Comparison of ENCODE assay signal across 19 cellular contexts in the genomic region with DNA sequence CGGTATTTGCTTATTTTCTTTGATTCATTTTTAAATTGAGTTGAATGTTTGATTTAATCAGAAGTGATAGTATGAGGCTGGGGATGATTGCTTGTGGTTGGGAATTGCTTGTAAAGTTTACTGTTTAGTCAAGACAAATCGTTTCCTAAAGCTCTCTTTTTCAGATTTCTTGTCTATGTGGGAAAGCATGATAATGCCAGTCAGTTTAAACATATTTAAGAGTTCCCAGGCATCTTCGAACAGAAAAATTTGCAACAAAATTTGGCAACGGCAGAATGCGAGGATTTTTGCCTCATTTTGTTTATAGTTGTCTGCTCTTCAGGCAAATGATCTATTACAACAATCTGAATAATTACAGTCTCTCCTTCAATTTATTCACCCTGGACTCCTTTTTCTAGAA. TPM values are rescaled to one million over a fixed set of nuclear protein-coding genes. Genes with fewer than 3 reads are reported as not detected.
DNase-seq lines count a peak whose midpoint lies in the region; ATAC-seq, FAIRE-seq and TF ChIP-seq lines count a peak whose summit lies in the region.
"Had no signal": no experiment of that assay in that cellular context is flagged by ENCODE, and none has a peak within 500 bp of the region (broad histone marks: within the 10 kb centered on the region; RNA-seq: fewer than 3 reads in every experiment).

No MANE protein-coding gene starts in this region.

- H3K9ac ChIP-seq in IMR-90 (ENCODE audit: low read depth, low read length), result no peak overlapping the region; the same call in 1 of the 2 replicates
- peak overlapping the region; percentile 49 for H3K9ac ChIP-seq in smooth muscle cell (ENCODE audit: low read depth)

- no peak overlapping the region for H4K5ac ChIP-seq in IMR-90 (ENCODE audit: low read depth, low read length)

- no peak overlapping the region for H2BK15ac ChIP-seq in IMR-90 (ENCODE audit: low read depth, low read length)

- H3K27ac ChIP-seq in IMR-90 (ENCODE audit: insufficient read depth, low read length) (no peak overlapping the region), cingulate gyrus (ENCODE audit: low read depth, low read length) (peak overlapping the region; percentile 43), right lobe of liver (peak overlapping the region; percentile 31 to 82 (median 69)), smooth muscle cell (ENCODE audit: low read depth) (peak overlapping the region; percentile 78)
- H3K27ac ChIP-seq in CD8-positive, alpha-beta memory T cell (ENCODE audit: low read depth, low read length), result no peak overlapping the region

- peaks cover 33 to 82% of the 10 kb centered on the region in 2 experiments for H3K79me1 ChIP-seq in IMR-90 (ENCODE audit: low read depth in 1 of 2, low read length in 2 of 2)

- H3K27me3 ChIP-seq in IMR-90 (ENCODE audit: control insufficient read depth, insufficient read depth, low read length) (no peaks in the 10 kb centered on the region), right lobe of liver (no peaks in the 10 kb centered on the region), smooth muscle cell (ENCODE audit: low read depth) (no peaks in the 10 kb centered on the region)
- H3K27me3 ChIP-seq in CD8-positive, alpha-beta memory T cell (ENCODE audit: insufficient read depth, low read length, poor library complexity, severe bottlenecking), result no peaks in the 10 kb centered on the region

- H3F3A ChIP-seq in smooth muscle cell (ENCODE audit: low read depth), result peaks cover 31% of the 10 kb centered on the region

- TF ChIP-seq POLR2A in IMR-90 (IDR thresholded peaks at IDR 0.05; ENCODE audit: low read depth, low read length) (no peak), right lobe of liver (IDR thresholded peaks at IDR 0.05) (no peak), GM12892 (IDR thresholded peaks at IDR 0.05; ENCODE audit: low read depth, low read length) (no peak)

- H3K36me3 ChIP-seq in IMR-90 (ENCODE audit: control insufficient read depth, insufficient read depth, low read length), result 0 out of 2 replicates have a peak, but pooled peaks cover 1% of the 10 kb centered on the region
- H3K36me3 ChIP-seq in right lobe of liver, result no peaks in the 10 kb centered on the region
- no peaks in the 10 kb centered on the region for H3K36me3 ChIP-seq in smooth muscle cell (ENCODE audit: low read depth)
- H3K36me3 ChIP-seq in CD8-positive, alpha-beta memory T cell (ENCODE audit: insufficient read depth, low read length), result no peaks in the 10 kb centered on the region

- H2AK9ac ChIP-seq in IMR-90 (replicated peaks; ENCODE audit: low read depth, low read length, poor library complexity), result no peak overlapping the region

- CTCF ChIA-PET in IMR-90 (lab: Yijun Ruan, JAX), result interaction anchor here (0.7 to 1.7 kb wide), 2 partner anchors 10 to 56 kb away, joined by 3 to 6 read pairs; no protein-coding TSS in a partner anchor
- CTCF ChIA-PET in CD8-positive, alpha-beta memory T cell (lab: Charles Lee), result no interaction called here

- dilution Hi-C loops in IMR-90 (cut with HindIII; ENCODE audit: low sequenced_read_pairs, unreplicated experiment), result no loop called here

- BruUV-seq in IMR-90 (replicated peaks; lab: Mats Ljungman, UMichigan), result no TSS peak

- no peak overlapping the region for H3K14ac ChIP-seq in IMR-90 (replicated peaks; ENCODE audit: low read depth, low read length)

- no peak overlapping the region for H2AK5ac ChIP-seq in IMR-90 (ENCODE audit: low read depth, low read length)

- H2AFZ ChIP-seq in IMR-90 (replicated peaks; ENCODE audit: low read length, poor library complexity), result no peak overlapping the region
- H2AFZ ChIP-seq in smooth muscle cell (ENCODE audit: low read depth), result no peak overlapping the region
- H2AFZ ChIP-seq: GM23338 had no signal

- H2BK5ac ChIP-seq in IMR-90 (ENCODE audit: low read depth, low read length, poor library complexity, severe bottlenecking), result no peak overlapping the region

- no peak overlapping the region for H2BK20ac ChIP-seq in IMR-90 (ENCODE audit: low read depth, low read length)

- intact Hi-C loops in IMR-90 (cut with micrococcal nuclease) (no loop called here), right lobe of liver (cut with DNase I) (no loop called here)

- H4K20me1 ChIP-seq in IMR-90 (ENCODE audit: insufficient read depth, low read length) (peaks cover 97% of the 10 kb centered on the region), smooth muscle cell (ENCODE audit: low read depth) (peaks cover 83% of the 10 kb centered on the region)

- peak overlapping the region; percentile 46; the same call in 1 of the 2 replicates for H3K23ac ChIP-seq in IMR-90 (ENCODE audit: low read depth, low read length)

- H3K9me1 ChIP-seq in IMR-90 (ENCODE audit: insufficient read depth, low read length), result peaks cover 14% of the 10 kb centered on the region

- H3K27me3 Mint-ChIP-seq in CD8-positive, alpha-beta memory T cell, result peaks cover 1 to 27% of the 10 kb centered on the region in 2 donors

- peak overlapping the region; percentile 49; the same call in 1 of the 2 replicates for H3K4me2 ChIP-seq in IMR-90 (ENCODE audit: low read depth, low read length)
- H3K4me2 ChIP-seq in smooth muscle cell, result peak overlapping the region; percentile 80

- ATAC-seq in IMR-90 (ENCODE audit: low read depth) (no peak), right lobe of liver (no peak)

- no peak overlapping the region for H4K8ac ChIP-seq in IMR-90 (ENCODE audit: low read depth in 2 of 2, low read length in 2 of 2)

- no peak for FAIRE-seq in GM12892 (lab: Jason Lieb, UNC)
- FAIRE-seq: HTR-8/SVneo had no signal

- peaks cover 90% of the 10 kb centered on the region for H3K79me2 ChIP-seq in smooth muscle cell (ENCODE audit: low read depth)

- no CpG with 5 or more reads among the region's 5 CpGs for WGBS in IMR-90 (ENCODE audit: extremely low coverage in 2 of 2, insufficient read length in 1 of 2), 2 experiments
- WGBS in right lobe of liver (ENCODE audit: insufficient coverage, low coverage, low lambda C conversion rate, missing lambda C conversion rate), result 23% methylated on average over 5 of the region's 5 CpGs
- 33% methylated on average over 5 of the region's 5 CpGs for WGBS in smooth muscle cell (ENCODE audit: low lambda C conversion rate)

- in situ Hi-C loops in IMR-90 (cut with MboI; ENCODE audit: low sequenced_read_pairs), result loop anchor here (25.0 kb wide), 1 partner anchor 682 kb away; no protein-coding TSS in a partner anchor

- H3K9me3 ChIP-seq in IMR-90 (ENCODE audit: control insufficient read depth, insufficient read depth, low read length), result no peaks in the 10 kb centered on the region
- H3K9me3 ChIP-seq in right lobe of liver, result no peaks in the 10 kb centered on the region
- no peaks in the 10 kb centered on the region for H3K9me3 ChIP-seq in smooth muscle cell (replicated peaks; ENCODE audit: low read depth)
- H3K9me3 ChIP-seq in CD8-positive, alpha-beta memory T cell (ENCODE audit: low read length), result no peaks in the 10 kb centered on the region

- H3K9me3 Mint-ChIP-seq in CD8-positive, alpha-beta memory T cell, result no peaks in the 10 kb centered on the region
- H3K9me3 Mint-ChIP-seq: CD4-positive, alpha-beta memory T cell; GM23338 had no signal

- H2BK120ac ChIP-seq in IMR-90 (ENCODE audit: low read depth, low read length), result no peak overlapping the region

- H4K91ac ChIP-seq in IMR-90 (ENCODE audit: insufficient read depth, low read depth, low read length), result no peak overlapping the region

- peaks cover 20% of the 10 kb centered on the region for H3K4me1 ChIP-seq in IMR-90 (ENCODE audit: control insufficient read depth, insufficient read depth, low read length)
- peaks cover 4 to 93% (median 44%) of the 10 kb centered on the region in 4 donors for H3K4me1 ChIP-seq in right lobe of liver
- H3K4me1 ChIP-seq in smooth muscle cell (ENCODE audit: low read depth), result peaks cover 33% of the 10 kb centered on the region
- no peaks in the 10 kb centered on the region for H3K4me1 ChIP-seq in CD8-positive, alpha-beta memory T cell (ENCODE audit: insufficient read depth, low read length)

- no peaks in the 10 kb centered on the region for H3K4me1 Mint-ChIP-seq in CD8-positive, alpha-beta memory T cell

- no peak overlapping the region for H3K18ac ChIP-seq in IMR-90 (ENCODE audit: low read depth, low read length)

- H3K36me3 Mint-ChIP-seq in CD8-positive, alpha-beta memory T cell, result no peaks in the 10 kb centered on the region
- H3K36me3 Mint-ChIP-seq: CD4-positive, alpha-beta memory T cell had no signal

- no peak overlapping the region for H3K4me3 Mint-ChIP-seq in CD8-positive, alpha-beta memory T cell
- H3K4me3 Mint-ChIP-seq: CD4-positive, alpha-beta memory T cell; GM23338 had no signal

- DNase-seq in IMR-90 (no peak), right lobe of liver (no peak), smooth muscle cell (lab: John Stamatoyannopoulos, UW; ENCODE audit: unreplicated experiment) (no peak), T-helper 9 cell (no peak), SIG-M5 treated with dmso at 0.1 percent for 504 hours (lab: John Stamatoyannopoulos, UW; ENCODE audit: unreplicated experiment) (no peak), GM12892 (ENCODE audit: insufficient read length) (no peak)
- no peak for DNase-seq in CD8-positive, alpha-beta memory T cell
- DNase-seq: activated CD8-positive, alpha-beta memory T cell treated with anti-CD3 and anti-CD28 coated beads, Interleukin-2, amount 50 U/mL, for 4 hours; activated gamma-delta T cell treated with Interleukin-2 at 50 U/mL for 16 hours; CD4-positive, alpha-beta memory T cell; cerebellar nuclear complex; DMS79 treated with DMSO at 0.1 percent for 48 hours; effector memory CD4-positive, alpha-beta T cell; foreskin fibroblast; NCI-H1105; OCI-M1 had no signal

- no peak overlapping the region for H3K4me3 ChIP-seq in IMR-90 (ENCODE audit: insufficient read depth, low read depth, low read length)
- H3K4me3 ChIP-seq in right lobe of liver, result peak overlapping the region in 1 of 3 donors; percentile 6
- H3K4me3 ChIP-seq in smooth muscle cell, result peak overlapping the region; percentile 1
- no peak overlapping the region for H3K4me3 ChIP-seq in CD8-positive, alpha-beta memory T cell (ENCODE audit: low read length)
- H3K4me3 ChIP-seq: GM23338 had no signal

- no peak for TF ChIP-seq RAD21 in IMR-90 (IDR thresholded peaks at IDR 0.05; ENCODE audit: low read length)

- H3K4ac ChIP-seq in IMR-90 (ENCODE audit: low read depth, low read length), result no peak overlapping the region

- no peak overlapping the region for H3K56ac ChIP-seq in IMR-90 (ENCODE audit: extremely low read depth, insufficient read depth, low read length)

- TF ChIP-seq CTCF in IMR-90 (conservative IDR thresholded peaks at IDR 0.05; ENCODE audit: low read depth, low read length), result no peak
- TF ChIP-seq CTCF in right lobe of liver (IDR thresholded peaks at IDR 0.05), result no peak
- no peak for TF ChIP-seq CTCF in smooth muscle cell (IDR thresholded peaks at IDR 0.05; ENCODE audit: borderline replicate concordance, insufficient read depth, poor library complexity, severe bottlenecking)

- POLR2A ChIA-PET in IMR-90 (lab: Charles Lee; ENCODE audit: unreplicated experiment), result interaction anchor here (0.6 kb wide), 1 partner anchor 12 kb away, joined by 3 read pairs; no protein-coding TSS in a partner anchor
- POLR2A ChIA-PET in CD8-positive, alpha-beta memory T cell (lab: Charles Lee), result no interaction called here

- no peak overlapping the region for H3K27ac Mint-ChIP-seq in CD8-positive, alpha-beta memory T cell
- H3K27ac Mint-ChIP-seq: CD4-positive, alpha-beta memory T cell; GM23338 had no signal

RNA-seq across cellular contexts. Expression of a gene that starts 22.5 kb away (rescaled TPM):
- total RNA-seq in IMR-90 (2012; rRNA removed), result 21.9 and 40.7 TPM in 2 replicates
- polyA plus RNA-seq in IMR-90 (2012; rRNA removed), result 103 and 120 TPM in 2 replicates
- polyA plus RNA-seq in IMR-90 (2012; cell fraction: cytosol; rRNA removed), result 117 and 156 TPM in 2 replicates
- 108 and 158 TPM in 2 replicates for polyA plus RNA-seq in IMR-90 (2012; cell fraction: nucleus; rRNA removed; ENCODE audit: low replicate concordance)
- 100 to 1,000 TPM; 101 to 232 (median 170) TPM for total RNA-seq in right lobe of liver
- 57.5 and 91.6 TPM in 2 replicates for total RNA-seq in smooth muscle cell
- 31.7 and 61.5 TPM in 2 replicates for polyA plus RNA-seq in smooth muscle cell
- 10 to 100 TPM in 1 of 2 experiments, 1 to 10 TPM in 1; 9.0 to 14.5 TPM for total RNA-seq in CD8-positive, alpha-beta memory T cell
- 1.4 TPM for polyA plus RNA-seq in CD8-positive, alpha-beta memory T cell
- 0.11 TPM for polyA plus RNA-seq in GM12892 (2012; ENCODE audit: missing spikeins)

Comparison
In these comparisons a context has a peak if more than half of its experiments do, and no peak if none do; other contexts are left out.
1. H3K27ac ChIP-seq: peak in cingulate gyrus (single experiment), right lobe of liver (3 of 3) and smooth muscle cell (single experiment); none in IMR-90 (single experiment) and CD8-positive, alpha-beta memory T cell (single experiment).